ENCODE assay signal across 1 cellular context in genomic region chr16:85463228-85463611, GRCh38.
TF ChIP-seq lines count a peak whose summit lies in the region.

No MANE protein-coding gene starts in this region.

TF ChIP-seq in HepG2, 621 proteins besides CTCF, POLR2A, EP300 and RAD21 (continued from another document):
- TF ChIP-seq, protein P1, sequence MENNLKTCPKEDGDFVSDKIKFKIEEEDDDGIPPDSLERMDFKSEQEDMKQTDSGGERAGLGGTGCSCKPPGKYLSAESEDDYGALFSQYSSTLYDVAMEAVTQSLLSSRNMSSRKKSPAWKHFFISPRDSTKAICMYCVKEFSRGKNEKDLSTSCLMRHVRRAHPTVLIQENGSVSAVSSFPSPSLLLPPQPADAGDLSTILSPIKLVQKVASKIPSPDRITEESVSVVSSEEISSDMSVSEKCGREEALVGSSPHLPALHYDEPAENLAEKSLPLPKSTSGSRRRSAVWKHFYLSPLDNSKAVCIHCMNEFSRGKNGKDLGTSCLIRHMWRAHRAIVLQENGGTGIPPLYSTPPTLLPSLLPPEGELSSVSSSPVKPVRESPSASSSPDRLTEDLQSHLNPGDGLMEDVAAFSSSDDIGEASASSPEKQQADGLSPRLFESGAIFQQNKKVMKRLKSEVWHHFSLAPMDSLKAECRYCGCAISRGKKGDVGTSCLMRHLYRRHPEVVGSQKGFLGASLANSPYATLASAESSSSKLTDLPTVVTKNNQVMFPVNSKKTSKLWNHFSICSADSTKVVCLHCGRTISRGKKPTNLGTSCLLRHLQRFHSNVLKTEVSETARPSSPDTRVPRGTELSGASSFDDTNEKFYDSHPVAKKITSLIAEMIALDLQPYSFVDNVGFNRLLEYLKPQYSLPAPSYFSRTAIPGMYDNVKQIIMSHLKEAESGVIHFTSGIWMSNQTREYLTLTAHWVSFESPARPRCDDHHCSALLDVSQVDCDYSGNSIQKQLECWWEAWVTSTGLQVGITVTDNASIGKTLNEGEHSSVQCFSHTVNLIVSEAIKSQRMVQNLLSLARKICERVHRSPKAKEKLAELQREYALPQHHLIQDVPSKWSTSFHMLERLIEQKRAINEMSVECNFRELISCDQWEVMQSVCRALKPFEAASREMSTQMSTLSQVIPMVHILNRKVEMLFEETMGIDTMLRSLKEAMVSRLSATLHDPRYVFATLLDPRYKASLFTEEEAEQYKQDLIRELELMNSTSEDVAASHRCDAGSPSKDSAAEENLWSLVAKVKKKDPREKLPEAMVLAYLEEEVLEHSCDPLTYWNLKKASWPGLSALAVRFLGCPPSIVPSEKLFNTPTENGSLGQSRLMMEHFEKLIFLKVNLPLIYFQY (CRISPR knock-in tag; IDR thresholded peaks at IDR 0.05; ENCODE audit: borderline replicate concordance) = no peak
- TF ChIP-seq CEBPB (IDR thresholded peaks at IDR 0.05; ENCODE audit: borderline replicate concordance, low read depth, low read length) = no peak
- TF ChIP-seq RBM22 (optimal IDR thresholded peaks at IDR 0.05; ENCODE audit: low read length) = no peak
- TF ChIP-seq ZNF34 (CRISPR knock-in tag; IDR thresholded peaks at IDR 0.05; ENCODE audit: borderline replicate concordance) = no peak
- TF ChIP-seq BORCS8-MEF2B (CRISPR knock-in tag; IDR thresholded peaks at IDR 0.05) = 0 out of 2 replicates have a peak, but pooled peaks have one; percentile 25
- TF ChIP-seq ZNF337 (CRISPR knock-in tag; IDR thresholded peaks at IDR 0.05; ENCODE audit: borderline replicate concordance, low read depth) = no peak
- TF ChIP-seq ZNF160 (CRISPR knock-in tag; IDR thresholded peaks at IDR 0.05) = no peak
- TF ChIP-seq CCDC6 (CRISPR knock-in tag; IDR thresholded peaks at IDR 0.05) = no peak
- no peak for TF ChIP-seq RXRB (CRISPR knock-in tag; IDR thresholded peaks at IDR 0.05; ENCODE audit: borderline replicate concordance)
- TF ChIP-seq, protein P2, sequence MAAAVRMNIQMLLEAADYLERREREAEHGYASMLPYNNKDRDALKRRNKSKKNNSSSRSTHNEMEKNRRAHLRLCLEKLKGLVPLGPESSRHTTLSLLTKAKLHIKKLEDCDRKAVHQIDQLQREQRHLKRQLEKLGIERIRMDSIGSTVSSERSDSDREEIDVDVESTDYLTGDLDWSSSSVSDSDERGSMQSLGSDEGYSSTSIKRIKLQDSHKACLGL (CRISPR knock-in tag; IDR thresholded peaks at IDR 0.05) = 0 out of 2 replicates have a peak, but pooled peaks have one; percentile 19
- peak; percentile 87 for TF ChIP-seq EZH2 (conservative IDR thresholded peaks at IDR 0.05; ENCODE audit: low read depth, low read length)
- TF ChIP-seq ZMYM4 (CRISPR knock-in tag; IDR thresholded peaks at IDR 0.05) = no peak
- no peak for TF ChIP-seq NR2C2 (CRISPR knock-in tag; IDR thresholded peaks at IDR 0.05; ENCODE audit: borderline replicate concordance)
- no peak for TF ChIP-seq ZFP82 (CRISPR knock-in tag; IDR thresholded peaks at IDR 0.05; ENCODE audit: borderline replicate concordance)
- TF ChIP-seq ZNF432 (CRISPR knock-in tag; IDR thresholded peaks at IDR 0.05; ENCODE audit: borderline replicate concordance) = no peak
- TF ChIP-seq ZNF143 (CRISPR knock-in tag; IDR thresholded peaks at IDR 0.05) = no peak
- TF ChIP-seq ZNF101 (CRISPR knock-in tag; IDR thresholded peaks at IDR 0.05; ENCODE audit: borderline replicate concordance, low read depth) = no peak
- 0 out of 2 replicates have a peak, but pooled peaks have one; percentile 27 for TF ChIP-seq ZNF350 (CRISPR knock-in tag; IDR thresholded peaks at IDR 0.05; ENCODE audit: borderline replicate concordance, low read depth)
- no peak for TF ChIP-seq HOXA7 (CRISPR knock-in tag; IDR thresholded peaks at IDR 0.05)
- TF ChIP-seq BHLHE40 (IDR thresholded peaks at IDR 0.05; ENCODE audit: low read length) = no peak
- peak; percentile 19 for TF ChIP-seq ZNF883 (CRISPR knock-in tag; IDR thresholded peaks at IDR 0.05; ENCODE audit: not compliant biosample characterization)
- no peak for TF ChIP-seq ETV6 (CRISPR knock-in tag; conservative IDR thresholded peaks at IDR 0.05)
- TF ChIP-seq, protein P3, sequence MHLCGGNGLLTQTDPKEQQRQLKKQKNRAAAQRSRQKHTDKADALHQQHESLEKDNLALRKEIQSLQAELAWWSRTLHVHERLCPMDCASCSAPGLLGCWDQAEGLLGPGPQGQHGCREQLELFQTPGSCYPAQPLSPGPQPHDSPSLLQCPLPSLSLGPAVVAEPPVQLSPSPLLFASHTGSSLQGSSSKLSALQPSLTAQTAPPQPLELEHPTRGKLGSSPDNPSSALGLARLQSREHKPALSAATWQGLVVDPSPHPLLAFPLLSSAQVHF (CRISPR knock-in tag; IDR thresholded peaks at IDR 0.05) = no peak
- no peak for TF ChIP-seq ONECUT2 (CRISPR knock-in tag; IDR thresholded peaks at IDR 0.05)
- TF ChIP-seq SMAD1 (CRISPR knock-in tag; IDR thresholded peaks at IDR 0.05; ENCODE audit: borderline replicate concordance, low read depth) = no peak
- 0 out of 2 replicates have a peak, but pooled peaks have one; percentile 42 for TF ChIP-seq ZBTB7A (CRISPR knock-in tag; IDR thresholded peaks at IDR 0.05)
